In the genomic region with DNA sequence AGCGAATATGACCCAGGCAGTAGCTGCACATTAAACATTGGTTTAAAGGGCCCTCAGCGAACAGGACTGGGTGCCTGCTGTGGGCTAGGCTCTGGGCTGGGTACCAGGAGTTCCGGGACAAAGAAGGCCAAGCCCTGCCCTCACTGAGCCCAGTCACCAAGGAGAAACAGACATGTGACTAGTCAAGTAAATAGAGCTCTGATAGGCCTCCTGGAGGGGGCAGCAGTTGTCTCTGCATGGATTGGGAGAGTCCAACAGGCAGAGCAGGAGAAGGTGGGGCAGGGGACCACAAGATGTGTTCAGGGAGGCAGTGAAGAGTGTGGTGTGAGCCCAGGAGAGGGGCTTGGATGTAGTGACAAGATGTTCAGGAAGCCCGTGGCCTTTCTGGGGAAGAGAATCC, we compare ENCODE assay signal across 1 cellular context.
TF ChIP-seq lines count a peak whose summit lies in the region.

No MANE protein-coding gene starts in this region.

TF ChIP-seq in GM23338, 12 proteins besides CTCF, POLR2A, EP300 and RAD21 (continued from another document):
- TF ChIP-seq, protein P1, sequence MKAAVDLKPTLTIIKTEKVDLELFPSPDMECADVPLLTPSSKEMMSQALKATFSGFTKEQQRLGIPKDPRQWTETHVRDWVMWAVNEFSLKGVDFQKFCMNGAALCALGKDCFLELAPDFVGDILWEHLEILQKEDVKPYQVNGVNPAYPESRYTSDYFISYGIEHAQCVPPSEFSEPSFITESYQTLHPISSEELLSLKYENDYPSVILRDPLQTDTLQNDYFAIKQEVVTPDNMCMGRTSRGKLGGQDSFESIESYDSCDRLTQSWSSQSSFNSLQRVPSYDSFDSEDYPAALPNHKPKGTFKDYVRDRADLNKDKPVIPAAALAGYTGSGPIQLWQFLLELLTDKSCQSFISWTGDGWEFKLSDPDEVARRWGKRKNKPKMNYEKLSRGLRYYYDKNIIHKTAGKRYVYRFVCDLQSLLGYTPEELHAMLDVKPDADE (IDR thresholded peaks at IDR 0.05) = no peak
- TF ChIP-seq, protein P2, sequence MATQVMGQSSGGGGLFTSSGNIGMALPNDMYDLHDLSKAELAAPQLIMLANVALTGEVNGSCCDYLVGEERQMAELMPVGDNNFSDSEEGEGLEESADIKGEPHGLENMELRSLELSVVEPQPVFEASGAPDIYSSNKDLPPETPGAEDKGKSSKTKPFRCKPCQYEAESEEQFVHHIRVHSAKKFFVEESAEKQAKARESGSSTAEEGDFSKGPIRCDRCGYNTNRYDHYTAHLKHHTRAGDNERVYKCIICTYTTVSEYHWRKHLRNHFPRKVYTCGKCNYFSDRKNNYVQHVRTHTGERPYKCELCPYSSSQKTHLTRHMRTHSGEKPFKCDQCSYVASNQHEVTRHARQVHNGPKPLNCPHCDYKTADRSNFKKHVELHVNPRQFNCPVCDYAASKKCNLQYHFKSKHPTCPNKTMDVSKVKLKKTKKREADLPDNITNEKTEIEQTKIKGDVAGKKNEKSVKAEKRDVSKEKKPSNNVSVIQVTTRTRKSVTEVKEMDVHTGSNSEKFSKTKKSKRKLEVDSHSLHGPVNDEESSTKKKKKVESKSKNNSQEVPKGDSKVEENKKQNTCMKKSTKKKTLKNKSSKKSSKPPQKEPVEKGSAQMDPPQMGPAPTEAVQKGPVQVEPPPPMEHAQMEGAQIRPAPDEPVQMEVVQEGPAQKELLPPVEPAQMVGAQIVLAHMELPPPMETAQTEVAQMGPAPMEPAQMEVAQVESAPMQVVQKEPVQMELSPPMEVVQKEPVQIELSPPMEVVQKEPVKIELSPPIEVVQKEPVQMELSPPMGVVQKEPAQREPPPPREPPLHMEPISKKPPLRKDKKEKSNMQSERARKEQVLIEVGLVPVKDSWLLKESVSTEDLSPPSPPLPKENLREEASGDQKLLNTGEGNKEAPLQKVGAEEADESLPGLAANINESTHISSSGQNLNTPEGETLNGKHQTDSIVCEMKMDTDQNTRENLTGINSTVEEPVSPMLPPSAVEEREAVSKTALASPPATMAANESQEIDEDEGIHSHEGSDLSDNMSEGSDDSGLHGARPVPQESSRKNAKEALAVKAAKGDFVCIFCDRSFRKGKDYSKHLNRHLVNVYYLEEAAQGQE (IDR thresholded peaks at IDR 0.05; ENCODE audit: unreplicated experiment) = no peak
- TF ChIP-seq POLR2AphosphoS5 (IDR thresholded peaks at IDR 0.05; ENCODE audit: low read depth) = no peak
- no peak for TF ChIP-seq JUNB (IDR thresholded peaks at IDR 0.05; ENCODE audit: unreplicated experiment)
